In genomic region chr4:150779707-150780106, GRCh38 we compare ENCODE assay signal across 11 cellular contexts.
"Had no signal": no experiment of that assay in that cellular context is flagged by ENCODE, and none has a peak within 500 bp of the region (broad histone marks: within the 10 kb centered on the region; RNA-seq: fewer than 3 reads in every experiment).

No MANE protein-coding gene starts in this region.

- H3K36me3 ChIP-seq: HAP-1 had no signal

- FAIRE-seq: H1, H54 had no signal

- ATAC-seq: GM23338, HCT116 had no signal

- DNase-seq: GM23248, GOT3, H7, H9, HCEC 1CT, HFFc6 had no signal

- H3K4me3 ChIP-seq: GM23248, GM23338, HAP-1 had no signal

- H3K9me3 ChIP-seq: HAP-1 had no signal

- H3K9ac ChIP-seq: GM23248 had no signal

- H3K27ac ChIP-seq: GM23248 had no signal
